Comparison of ENCODE assay signal across 8 cellular contexts in the genomic region with DNA sequence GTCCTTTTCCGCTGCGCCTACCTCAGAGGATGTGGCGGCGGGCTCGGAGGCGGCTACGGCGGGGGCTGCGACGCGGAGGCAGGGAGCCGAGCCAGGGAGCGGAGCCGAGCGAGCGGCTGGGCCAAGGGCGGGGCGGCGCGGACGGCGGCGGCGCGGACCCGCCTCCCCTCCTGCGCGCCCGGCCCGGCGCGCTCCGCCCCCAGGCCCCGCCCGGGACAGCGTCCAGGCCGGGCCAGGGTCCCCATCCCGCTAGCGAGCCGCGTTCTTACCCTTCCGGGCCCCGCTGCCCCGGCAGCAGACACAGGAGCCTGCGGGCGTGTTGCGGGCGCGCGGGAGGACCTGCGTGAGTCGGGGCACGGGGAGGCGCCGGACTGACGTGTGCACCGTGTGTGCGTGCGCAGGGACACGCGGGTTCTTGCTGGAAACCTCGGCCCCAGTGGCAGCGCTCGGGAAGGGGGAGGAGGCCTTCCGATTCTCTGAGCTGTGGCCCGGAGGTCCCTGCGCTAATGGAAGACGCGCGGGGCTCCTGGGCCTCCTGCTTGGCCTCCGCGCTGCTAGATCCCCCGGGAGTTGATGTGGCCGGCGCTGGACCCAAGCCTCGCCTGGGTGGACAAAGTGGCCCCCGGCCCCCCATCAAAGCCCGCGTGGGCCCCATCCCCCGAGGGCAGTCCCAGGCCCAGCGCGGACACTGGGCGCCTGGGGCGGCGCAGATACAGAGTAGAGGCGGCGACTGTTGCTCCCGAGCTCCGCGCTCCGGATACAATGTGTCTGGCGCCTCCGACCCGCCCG. TPM values are rescaled to one million over a fixed set of nuclear protein-coding genes. Genes with fewer than 3 reads are reported as not detected.
DNase-seq lines count a peak whose midpoint lies in the region; ATAC-seq and TF ChIP-seq lines count a peak whose summit lies in the region.

A gene with protein sequence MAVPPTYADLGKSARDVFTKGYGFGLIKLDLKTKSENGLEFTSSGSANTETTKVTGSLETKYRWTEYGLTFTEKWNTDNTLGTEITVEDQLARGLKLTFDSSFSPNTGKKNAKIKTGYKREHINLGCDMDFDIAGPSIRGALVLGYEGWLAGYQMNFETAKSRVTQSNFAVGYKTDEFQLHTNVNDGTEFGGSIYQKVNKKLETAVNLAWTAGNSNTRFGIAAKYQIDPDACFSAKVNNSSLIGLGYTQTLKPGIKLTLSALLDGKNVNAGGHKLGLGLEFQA (minus strand): TSS at position 350 of the 789 bp plus-strand sequence. CDS start 11,963 bp downstream, outside the sequence.

- POLR2A ChIA-PET in AG04450 (lab: Yijun Ruan, JAX), result interaction anchor here (0.8 to 1.2 kb wide), 3 partner anchors 12 to 35 kb away, joined by 3 to 5 read pairs (median 4); no protein-coding TSS in a partner anchor

- H3K27me3 ChIP-seq in AG04450 (ENCODE audit: control insufficient read depth, insufficient read depth, low read length) (no peaks in the 10 kb centered on the region), liver (ENCODE audit: control insufficient read depth in 4 of 4, insufficient read depth in 4 of 4, low read length in 3 of 4) (no peaks in the 10 kb centered on the region)

- peak within 1 kb of the TSS; percentile 82 for H3K27ac ChIP-seq in AG04450 (ENCODE audit: low read depth, low read length)
- H3K27ac ChIP-seq in liver (ENCODE audit: low read depth in 1 of 2, low read length in 2 of 2), result peak within 1 kb of the TSS; percentile 98 to 99

- ATAC-seq in GM18861 (IDR thresholded peaks at IDR 0.05; ENCODE audit: unreplicated experiment), result peak; percentile 58
- ATAC-seq in HG03095 (IDR thresholded peaks at IDR 0.05; ENCODE audit: unreplicated experiment), result peak; percentile 77

- H3K9me3 ChIP-seq in AG04450 (ENCODE audit: control insufficient read depth, insufficient read depth, low read length) (no peaks in the 10 kb centered on the region; the same call in 1 of the 2 replicates), liver (ENCODE audit: control insufficient read depth in 4 of 4, low read length in 3 of 4) (no peaks in the 10 kb centered on the region)

- peaks cover 47% of the 10 kb centered on the region for H3K4me1 Mint-ChIP-seq in dendritic cell treated with granulocyte-macrophage colony-stimulating factor and Interleukin-4, amounts not matched to agents 40 ng/mL and 50 ng/mL, for 4 days (ENCODE audit: low read depth)

- intact Hi-C loops in dendritic cell treated with granulocyte-macrophage colony-stimulating factor and Interleukin-4, amounts not matched to agents 40 ng/mL and 50 ng/mL, for 4 days (cut with micrococcal nuclease), result loop anchor here (1.0 kb wide), 1 partner anchor 37 kb away; the partner anchor contains the start of gene C5orf15

- H3K36me3 ChIP-seq in liver (ENCODE audit: control insufficient read depth in 4 of 4, insufficient read depth in 3 of 4, low read depth in 1 of 4, low read length in 3 of 4), result peaks cover 0 to 4% (median 0%) of the 10 kb centered on the region in 4 donors

- no peak for TF ChIP-seq CTCF in AG04450 (IDR thresholded peaks at IDR 0.05; ENCODE audit: low read depth, low read length)
- no peak for TF ChIP-seq CTCF in liver (IDR thresholded peaks at IDR 0.05; ENCODE audit: low read depth, low read length, missing input control)

- DNase-seq in AG04450 (ENCODE audit: low read depth, low spot score) (peak; percentile 59), NCI-H226 (peak; percentile 72)
- DNase-seq in activated CD4-positive, alpha-beta T cell treated with anti-CD3 and anti-CD28 coated beads, Interleukin-2, amount 50 U/mL, for 1 hour, result peak; percentile 84
- DNase-seq in stimulated activated CD4-positive, alpha-beta T cell treated with anti-CD3 and anti-CD28 coated beads, Interleukin-4, amount 100 ng/mL, for 4 hours, result peak; percentile 74 to 81

- H3K4me3 Mint-ChIP-seq in dendritic cell treated with granulocyte-macrophage colony-stimulating factor and Interleukin-4, amounts not matched to agents 40 ng/mL and 50 ng/mL, for 4 days, result peak within 1 kb of the TSS; percentile 86

- peaks cover 41% of the 10 kb centered on the region for H3K27me3 Mint-ChIP-seq in dendritic cell treated with granulocyte-macrophage colony-stimulating factor and Interleukin-4, amounts not matched to agents 40 ng/mL and 50 ng/mL, for 4 days

- H3K4me3 ChIP-seq in AG04450 (ENCODE audit: low read depth, low read length), result peak within 1 kb of the TSS; percentile 75
- H3K4me3 ChIP-seq in liver (ENCODE audit: low read depth in 1 of 3, low read length in 3 of 3), result peak within 1 kb of the TSS; percentile 78 to 90 (median 87)

- WGBS in liver, result under 1% methylated on average over 95 of the region's 95 CpGs

- no peaks in the 10 kb centered on the region for H3K9me3 Mint-ChIP-seq in dendritic cell treated with granulocyte-macrophage colony-stimulating factor and Interleukin-4, amounts not matched to agents 40 ng/mL and 50 ng/mL, for 4 days

- peak within 1 kb of the TSS; percentile 91 for H3K27ac Mint-ChIP-seq in dendritic cell treated with granulocyte-macrophage colony-stimulating factor and Interleukin-4, amounts not matched to agents 40 ng/mL and 50 ng/mL, for 4 days

- H3K9ac ChIP-seq in liver (ENCODE audit: low read depth in 1 of 2, low read length in 2 of 2), result peak within 1 kb of the TSS; percentile 95 to 98

- no peak for TF ChIP-seq RAD21 in liver (IDR thresholded peaks at IDR 0.05)

- peaks cover 46% of the 10 kb centered on the region for H3K36me3 Mint-ChIP-seq in dendritic cell treated with granulocyte-macrophage colony-stimulating factor and Interleukin-4, amounts not matched to agents 40 ng/mL and 50 ng/mL, for 4 days (ENCODE audit: low read depth)

- H3K4me1 ChIP-seq in liver (ENCODE audit: control insufficient read depth in 4 of 4, insufficient read depth in 4 of 4, low read length in 3 of 4), result peaks cover 18 to 43% (median 30%) of the 10 kb centered on the region in 4 donors

- CTCF ChIA-PET in AG04450 (lab: Charles Lee), result interaction anchor here (1.3 to 2.0 kb wide), 2 partner anchors 25 to 35 kb away, joined by 4 to 11 read pairs; no protein-coding TSS in a partner anchor

TF ChIP-seq in liver, 16 proteins besides CTCF, POLR2A, EP300 and RAD21:
- peak; percentile 59 for TF ChIP-seq REST (IDR thresholded peaks at IDR 0.05)
- peak in 1 of 2 donors; percentile 13 for TF ChIP-seq EGR1 (IDR thresholded peaks at IDR 0.05; ENCODE audit: low read depth in 2 of 2)
- TF ChIP-seq TAF1 (conservative IDR thresholded peaks at IDR 0.05), result peak; percentile 29
- TF ChIP-seq SP1 (IDR thresholded peaks at IDR 0.05), result peak; percentile 23
- TF ChIP-seq YY1 (IDR thresholded peaks at IDR 0.05), result peak; percentile 38
- TF ChIP-seq, protein P1, sequence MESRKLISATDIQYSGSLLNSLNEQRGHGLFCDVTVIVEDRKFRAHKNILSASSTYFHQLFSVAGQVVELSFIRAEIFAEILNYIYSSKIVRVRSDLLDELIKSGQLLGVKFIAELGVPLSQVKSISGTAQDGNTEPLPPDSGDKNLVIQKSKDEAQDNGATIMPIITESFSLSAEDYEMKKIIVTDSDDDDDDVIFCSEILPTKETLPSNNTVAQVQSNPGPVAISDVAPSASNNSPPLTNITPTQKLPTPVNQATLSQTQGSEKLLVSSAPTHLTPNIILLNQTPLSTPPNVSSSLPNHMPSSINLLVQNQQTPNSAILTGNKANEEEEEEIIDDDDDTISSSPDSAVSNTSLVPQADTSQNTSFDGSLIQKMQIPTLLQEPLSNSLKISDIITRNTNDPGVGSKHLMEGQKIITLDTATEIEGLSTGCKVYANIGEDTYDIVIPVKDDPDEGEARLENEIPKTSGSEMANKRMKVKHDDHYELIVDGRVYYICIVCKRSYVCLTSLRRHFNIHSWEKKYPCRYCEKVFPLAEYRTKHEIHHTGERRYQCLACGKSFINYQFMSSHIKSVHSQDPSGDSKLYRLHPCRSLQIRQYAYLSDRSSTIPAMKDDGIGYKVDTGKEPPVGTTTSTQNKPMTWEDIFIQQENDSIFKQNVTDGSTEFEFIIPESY (IDR thresholded peaks at IDR 0.05), result no peak
- TF ChIP-seq, protein P2, sequence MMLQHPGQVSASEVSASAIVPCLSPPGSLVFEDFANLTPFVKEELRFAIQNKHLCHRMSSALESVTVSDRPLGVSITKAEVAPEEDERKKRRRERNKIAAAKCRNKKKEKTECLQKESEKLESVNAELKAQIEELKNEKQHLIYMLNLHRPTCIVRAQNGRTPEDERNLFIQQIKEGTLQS (IDR thresholded peaks at IDR 0.05), result no peak

RNA-seq across cellular contexts. Expression of the gene that starts here (rescaled TPM):
- polyA plus RNA-seq in AG04450 (2011; rRNA removed) (218 and 262 TPM in 2 replicates), liver (100 to 1,000 TPM; 109 to 139 TPM)
- polyA minus RNA-seq in AG04450 (2011; rRNA and poly(A)+ RNA removed), result 141 and 160 TPM in 2 replicates
- 100 to 1,000 TPM in 1 of 2 donors, 10 to 100 TPM in 1; 85.4 to 132 TPM for total RNA-seq in liver

Comparison
In these comparisons a context has a peak if more than half of its experiments do, and no peak if none do; other contexts are left out.
1. Peak in every context shown above with its lines: DNase-seq, ATAC-seq, H3K4me3 ChIP-seq and H3K27ac ChIP-seq.